ENCODE assay signal across 8 cellular contexts in genomic region chr15:74782596-74783071, GRCh38. TPM values are rescaled to one million over a fixed set of nuclear protein-coding genes. Genes with fewer than 3 reads are reported as not detected.
DNase-seq lines count a peak whose midpoint lies in the region; ATAC-seq and TF ChIP-seq lines count a peak whose summit lies in the region.

No MANE protein-coding gene starts in this region.

- H3K27ac ChIP-seq in H9 (ENCODE audit: insufficient read length, low read depth, low read length), result no peak overlapping the region
- peak overlapping the region; percentile 68 for H3K27ac ChIP-seq in skeletal muscle tissue (ENCODE audit: low read depth, low read length)

- peak overlapping the region; percentile 81 to 87 for H3K4me3 Mint-ChIP-seq in H9
- H3K4me3 Mint-ChIP-seq in WTC11, result peak overlapping the region; percentile 82

- H3K23me2 ChIP-seq in H9 (ENCODE audit: insufficient read length, low read depth, low read length, poor library complexity, severe bottlenecking), result peaks cover 11% of the 10 kb centered on the region

- ATAC-seq in WTC11 (no peak), left cardiac atrium (peak; percentile 1 to 4)

- peaks cover 3% of the 10 kb centered on the region; the same call in 1 of the 2 replicates for H3K4me1 ChIP-seq in H9 (ENCODE audit: insufficient read depth, low read length)
- H3K4me1 ChIP-seq in skeletal muscle tissue (ENCODE audit: control insufficient read depth in 3 of 3, insufficient read depth in 3 of 3, low read length in 3 of 3), result peaks cover 61 to 75% (median 67%) of the 10 kb centered on the region in 3 donors

- H3K36me3 ChIP-seq in skeletal muscle tissue (ENCODE audit: control insufficient read depth in 3 of 3, insufficient read depth in 3 of 3, low read length in 3 of 3), result peaks cover 0 to 2% (median 0%) of the 10 kb centered on the region in 3 donors

- CTCF ChIA-PET in WTC11 (lab: Charles Lee), result interaction anchor here (0.6 to 14.8 kb wide), 17 partner anchors 9 to 169 kb away, joined by 3 to 360 read pairs (median 6); partner anchors contain the start of genes CPLX3, CYP1A1, FAM219B and ULK3

- H3K9me3 Mint-ChIP-seq in H9 (no peaks in the 10 kb centered on the region), WTC11 (no peaks in the 10 kb centered on the region)

- no peak overlapping the region for H3K56ac ChIP-seq in H9 (ENCODE audit: insufficient read length, low read depth, low read length)

- H2BK15ac ChIP-seq in H9 (ENCODE audit: low read depth, low read length), result no peak overlapping the region

- intact Hi-C loops in left cardiac atrium (cut with DNase I), result loop anchor here (5.0 to 10.0 kb wide), 3 partner anchors 52 to 155 kb away; partner anchors contain the start of genes COX5A (in 1 of the 2) and FAM219B (in 1 of the 2)

- H3K9me3 ChIP-seq in H9 (ENCODE audit: control insufficient read depth, low read depth, low read length) (no peaks in the 10 kb centered on the region), skeletal muscle tissue (ENCODE audit: control insufficient read depth in 3 of 3, low read length in 3 of 3) (no peaks in the 10 kb centered on the region)

- H2BK20ac ChIP-seq in H9 (ENCODE audit: low read depth, low read length, poor library complexity, severe bottlenecking), result no peak overlapping the region

- no peak overlapping the region for H2BK5ac ChIP-seq in H9 (ENCODE audit: insufficient read length, low read length)

- H3K79me1 ChIP-seq in H9 (ENCODE audit: insufficient read depth, low read depth, low read length, poor library complexity, severe bottlenecking), result no peaks in the 10 kb centered on the region

- peaks cover 0 to 5% (median 4%) of the 10 kb centered on the region in 3 experiments; a peak in 3 of 7 replicates for H3K36me3 Mint-ChIP-seq in H9 (ENCODE audit: insufficient read depth in 1 of 3, low read depth in 3 of 3)
- H3K36me3 Mint-ChIP-seq in WTC11, result no peaks in the 10 kb centered on the region

- no peak overlapping the region for H3K18ac ChIP-seq in H9 (ENCODE audit: insufficient read length, low read depth, low read length)

- H3K9ac ChIP-seq in H9 (ENCODE audit: extremely low read depth, insufficient read length, low read length), result peak overlapping the region; percentile 31
- H3K9ac ChIP-seq in skeletal muscle tissue (ENCODE audit: low read depth in 1 of 3, low read length in 3 of 3), result peak overlapping the region; percentile 74 to 84 (median 81)

- no peak overlapping the region for H4K91ac ChIP-seq in H9 (ENCODE audit: insufficient read length, low read depth, low read length)

- peaks cover 30% of the 10 kb centered on the region for H3K27me3 Mint-ChIP-seq in H9 (ENCODE audit: low read depth)
- peaks cover 26% of the 10 kb centered on the region for H3K27me3 Mint-ChIP-seq in WTC11 (ENCODE audit: low read depth)

- no CpG with 5 or more reads among the region's 26 CpGs for WGBS in H9 (ENCODE audit: extremely low coverage, insufficient read length, low lambda C conversion rate)

- no peak overlapping the region for H2BK120ac ChIP-seq in H9 (ENCODE audit: low read depth, low read length, poor library complexity, severe bottlenecking)

- peak overlapping the region; percentile 86 to 89 (median 88) for H3K4me3 ChIP-seq in skeletal muscle tissue (ENCODE audit: low read length in 3 of 3)

- POLR2A ChIA-PET in WTC11 (lab: Charles Lee), result interaction anchor here (0.5 to 1.0 kb wide), 3 partner anchors 9 to 103 kb away, joined by 4 to 7 read pairs (median 5); no protein-coding TSS in a partner anchor

- H2AFZ ChIP-seq in H9 (ENCODE audit: low read length), result no peak overlapping the region

- no peak overlapping the region for H4K5ac ChIP-seq in H9 (ENCODE audit: insufficient read length, low read depth, low read length)

- no peak overlapping the region for H2AK5ac ChIP-seq in H9 (ENCODE audit: insufficient read length, low read length)

- no peak overlapping the region for H2BK12ac ChIP-seq in H9 (ENCODE audit: insufficient read length, low read depth, low read length)

- H3K4me2 ChIP-seq in H9 (ENCODE audit: insufficient read depth, insufficient read length, low read length), result peak overlapping the region; percentile 92

- H4K8ac ChIP-seq in H9 (replicated peaks; ENCODE audit: insufficient read length, low read depth, low read length), result no peak overlapping the region

- peak overlapping the region; percentile 42; the same call in 1 of the 2 replicates for H3K14ac ChIP-seq in H9 (ENCODE audit: insufficient read depth, low read length)

- no peak for TF ChIP-seq CTCF in H9 (conservative IDR thresholded peaks at IDR 0.05)
- TF ChIP-seq CTCF in WTC11 (IDR thresholded peaks at IDR 0.05), result no peak

- H3K23ac ChIP-seq in H9 (ENCODE audit: insufficient read length, low read depth, low read length), result no peak overlapping the region

- H3K27me3 ChIP-seq in H9 (ENCODE audit: insufficient read depth, low read length), result peaks cover 4% of the 10 kb centered on the region; the same call in 1 of the 2 replicates
- no peaks in the 10 kb centered on the region for H3K27me3 ChIP-seq in skeletal muscle tissue (ENCODE audit: control insufficient read depth in 3 of 3, insufficient read depth in 3 of 3, low read length in 3 of 3)

- H3K27ac Mint-ChIP-seq in H9 (no peak overlapping the region), WTC11 (no peak overlapping the region)

- H3K4me1 Mint-ChIP-seq in H9 (peaks cover 30 to 48% of the 10 kb centered on the region in 2 experiments), WTC11 (peaks cover 44% of the 10 kb centered on the region)

- no peaks in the 10 kb centered on the region for H4K20me1 ChIP-seq in H9 (ENCODE audit: control insufficient read depth, insufficient read depth, insufficient read length)

- H3T11ph ChIP-seq in H9 (ENCODE audit: low read length), result no peak overlapping the region

- no peak for DNase-seq in H9
- DNase-seq in WTC11 (ENCODE audit: low spot score), result no peak
- no peak for DNase-seq in left cardiac atrium
- DNase-seq in NCI-H2029 (lab: John Stamatoyannopoulos, UW), result no peak
- DNase-seq in NCI-H2227 treated with DMSO at 0.1 percent for 48 hours (lab: John Stamatoyannopoulos, UW), result no peak
- DNase-seq in NCI-H2107 (lab: John Stamatoyannopoulos, UW), result no peak
- no peak for DNase-seq in NCI-H1436 treated with DMSO at 0.1 percent for 48 hours (lab: John Stamatoyannopoulos, UW)

- H3K4ac ChIP-seq in H9 (ENCODE audit: low read depth, low read length), result no peak overlapping the region

- H3K79me2 ChIP-seq in H9 (ENCODE audit: insufficient read depth, low read length), result no peaks in the 10 kb centered on the region

TF ChIP-seq in WTC11, 78 proteins besides CTCF, POLR2A, EP300 and RAD21 (continues in another document):
- no peak for TF ChIP-seq AR (CRISPR knock-in tag; IDR thresholded peaks at IDR 0.05)
- no peak for TF ChIP-seq NR2C2 (CRISPR knock-in tag; IDR thresholded peaks at IDR 0.05)
- no peak for TF ChIP-seq ZNF317 (CRISPR knock-in tag; IDR thresholded peaks at IDR 0.05; ENCODE audit: borderline replicate concordance, low read depth)
- TF ChIP-seq ZNF512 (CRISPR knock-in tag; IDR thresholded peaks at IDR 0.05; ENCODE audit: borderline replicate concordance), result no peak
- TF ChIP-seq RELA (CRISPR knock-in tag; IDR thresholded peaks at IDR 0.05; ENCODE audit: borderline replicate concordance), result no peak
- no peak for TF ChIP-seq SP1 (CRISPR knock-in tag; conservative IDR thresholded peaks at IDR 0.05)

RNA-seq across cellular contexts. Expression of gene CSK, which starts 0.8 kb away (rescaled TPM):
- 49.2 and 49.3 TPM in 2 replicates for total RNA-seq in H9 (2021)
- total RNA-seq in WTC11 (2021), result 55.1 to 55.9 TPM (median 55.3 TPM) in 3 replicates
- 10 to 100 TPM; 49.7 to 59.2 TPM for total RNA-seq in left cardiac atrium
- 13.6 TPM for total RNA-seq in skeletal muscle tissue

RNA-seq across cellular contexts. Expression of gene LMAN1L, which starts 30.0 kb away (rescaled TPM):
- not detected in 2 replicates for total RNA-seq in H9 (2021)
- not detected in 3 replicates for total RNA-seq in WTC11 (2021)
- 100 to 1,000 TPM in 1 of 2 donors, 10 to 100 TPM in 1; 72.9 to 110 TPM for total RNA-seq in left cardiac atrium
- total RNA-seq in skeletal muscle tissue, result not detected

RNA-seq across cellular contexts. Expression of gene CYP1A2, which starts 34.0 kb away (rescaled TPM):
- total RNA-seq in H9 (2021) (not detected in 2 replicates), WTC11 (2021) (0.07 TPM in 1 of 3 replicates, not detected in the others), left cardiac atrium (under 1 TPM in 1 of 2 donors, not detected in 1; 0.12 TPM), skeletal muscle tissue (not detected)

RNA-seq across cellular contexts. Expression of gene CPLX3, which starts 43.8 kb away (rescaled TPM):
- total RNA-seq in H9 (2021) (not detected in 2 replicates), WTC11 (2021) (0.09 to 0.21 TPM (median 0.09 TPM) in 3 replicates), left cardiac atrium (10 to 100 TPM; 11.0 to 24.5 TPM), skeletal muscle tissue (not detected)

RNA-seq across cellular contexts. Expression of gene CYP1A1, which starts 57.3 kb away (rescaled TPM):
- total RNA-seq in H9 (2021) (0.33 TPM in 1 of 2 replicates, not detected in the other), WTC11 (2021) (0.21 to 0.26 TPM (median 0.23 TPM) in 3 replicates), left cardiac atrium (under 1 TPM; 0.16 to 0.32 TPM), skeletal muscle tissue (not detected)

Comparison
In these comparisons a context has a peak if more than half of its experiments do, and no peak if none do; other contexts are left out.
1. RNA of gene LMAN1L, which starts 30.0 kb away (total RNA-seq): 72.9 to 110 TPM in left cardiac atrium; not detected in WTC11, not detected in H9 and not detected in skeletal muscle tissue (single experiment); every median in the first group is over 10 times any median in the second.